8 cellular contexts compared by ENCODE assay signal in the genomic region with DNA sequence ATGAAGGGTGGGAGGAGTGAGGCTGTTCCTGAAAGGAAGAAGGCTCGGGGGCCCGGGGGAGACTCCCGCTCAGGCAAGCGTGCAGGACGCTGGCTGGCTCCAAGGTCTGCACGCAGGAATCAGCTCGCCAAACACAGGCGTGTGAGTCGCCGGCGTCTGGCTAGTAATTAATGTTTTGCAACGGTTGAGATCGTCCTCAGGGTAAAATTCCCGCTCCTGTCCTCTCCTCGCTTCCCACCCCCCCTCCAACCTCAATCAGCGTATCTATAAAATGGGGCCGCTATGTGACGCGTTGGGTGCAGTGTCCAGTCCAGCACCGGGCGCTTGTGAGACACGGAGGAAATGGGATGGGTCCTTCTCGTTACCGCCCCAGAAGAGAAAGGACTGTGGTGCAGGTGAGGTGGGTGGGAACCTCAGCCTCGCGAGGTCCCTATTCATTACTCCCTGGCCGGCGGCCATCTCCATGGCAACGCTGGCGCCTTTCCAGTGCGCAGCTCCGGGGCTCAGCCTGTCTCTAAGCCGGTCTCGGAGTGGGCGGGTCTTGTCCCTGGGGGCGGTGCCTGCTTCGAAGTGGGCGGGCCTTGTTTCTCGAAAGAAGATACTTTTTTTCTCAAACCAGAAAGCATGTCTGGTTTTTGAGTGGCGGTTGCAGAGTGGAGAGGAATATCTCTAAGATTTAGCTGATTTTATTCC. TPM values are rescaled to one million over a fixed set of nuclear protein-coding genes. Genes with fewer than 3 reads are reported as not detected.
DNase-seq lines count a peak whose midpoint lies in the region.

No MANE protein-coding gene starts in this region.

- DNase-seq in DMS53 (lab: John Stamatoyannopoulos, UW): peak; percentile 99
- peak; percentile 98 for DNase-seq in H7
- peak; percentile 97 for DNase-seq in NAMALWA (ENCODE audit: low spot score)
- peak; percentile 80 for DNase-seq in SK-MEL-5 (ENCODE audit: low read depth, low spot score)
- peak; percentile 93 for DNase-seq in activated naive CD4-positive, alpha-beta T cell treated with anti-CD3 and anti-CD28 coated beads, Interleukin-2, amount 50 U/mL, for 16 hours
- DNase-seq in germinal center (ENCODE audit: low spot score): peak; percentile 90
- DNase-seq in nucleus accumbens (lab: John Stamatoyannopoulos, UW): peak; percentile 33 to 95 (median 82)
- peak; percentile 24 to 99 (median 85) for DNase-seq in substantia nigra (lab: John Stamatoyannopoulos, UW)

- H3K36me3 ChIP-seq in H7 (replicated peaks; ENCODE audit: control insufficient read depth, insufficient read depth, low read length): no peaks in the 10 kb centered on the region

- peak overlapping the region; percentile 19 for H3K27ac ChIP-seq in substantia nigra (ENCODE audit: low read depth, low read length, poor library complexity, severe bottlenecking)

- H3K4me3 ChIP-seq in H7 (ENCODE audit: insufficient read depth, low read depth, low read length): peak overlapping the region; percentile 52

- no peaks in the 10 kb centered on the region for H3K27me3 ChIP-seq in H7 (ENCODE audit: control insufficient read depth, insufficient read depth, low read length)

- in situ Hi-C loops in SK-MEL-5 (cut with HindIII; ENCODE audit: low pct_unique_long_range_greater_than_20kb, low sequenced_read_pairs): no loop called here

RNA-seq across cellular contexts. Expression of a gene that starts 6.5 kb away (rescaled TPM):
- 17.2 and 20.5 TPM in 2 replicates for total RNA-seq in H7 (2014; rRNA removed; shearing (Covaris generic))
- total RNA-seq in SK-MEL-5 (2014; rRNA removed; shearing (Covaris generic)): 2.4 and 3.8 TPM in 2 replicates
- polyA plus RNA-seq in SK-MEL-5 (2015; cell fraction: cytosol; rRNA removed): 8.3 and 11.0 TPM in 2 replicates
- polyA plus RNA-seq in SK-MEL-5 (2015; cell fraction: nucleus; rRNA removed): 14.2 and 18.3 TPM in 2 replicates

RNA-seq across cellular contexts. Expression of a gene that starts 12.2 kb away (rescaled TPM):
- 4.3 and 4.7 TPM in 2 replicates for total RNA-seq in H7 (2014; rRNA removed; shearing (Covaris generic))
- total RNA-seq in SK-MEL-5 (2014; rRNA removed; shearing (Covaris generic)): 1.9 and 5.3 TPM in 2 replicates
- 11.5 and 18.5 TPM in 2 replicates for polyA plus RNA-seq in SK-MEL-5 (2015; cell fraction: cytosol; rRNA removed)
- polyA plus RNA-seq in SK-MEL-5 (2015; cell fraction: nucleus; rRNA removed): 12.3 and 23.2 TPM in 2 replicates

RNA-seq across cellular contexts. Expression of a gene that starts 13.0 kb away (rescaled TPM):
- total RNA-seq in H7 (2014; rRNA removed; shearing (Covaris generic)): 11.2 and 13.6 TPM in 2 replicates
- total RNA-seq in SK-MEL-5 (2014; rRNA removed; shearing (Covaris generic)): 4.7 and 5.5 TPM in 2 replicates
- polyA plus RNA-seq in SK-MEL-5 (2015; cell fraction: cytosol; rRNA removed): 12.9 and 13.0 TPM in 2 replicates
- polyA plus RNA-seq in SK-MEL-5 (2015; cell fraction: nucleus; rRNA removed): 8.7 and 12.1 TPM in 2 replicates

RNA-seq across cellular contexts. Expression of a gene that starts 18.3 kb away (rescaled TPM):
- 3.5 and 4.9 TPM in 2 replicates for total RNA-seq in H7 (2014; rRNA removed; shearing (Covaris generic))
- total RNA-seq in SK-MEL-5 (2014; rRNA removed; shearing (Covaris generic)): 0.69 and 0.85 TPM in 2 replicates
- polyA plus RNA-seq in SK-MEL-5 (2015; cell fraction: cytosol; rRNA removed): 7.4 and 10.0 TPM in 2 replicates
- 4.5 and 9.0 TPM in 2 replicates for polyA plus RNA-seq in SK-MEL-5 (2015; cell fraction: nucleus; rRNA removed)

RNA-seq across cellular contexts. Expression of a gene that starts 37.2 kb away (rescaled TPM):
- 9.8 and 12.5 TPM in 2 replicates for total RNA-seq in H7 (2014; rRNA removed; shearing (Covaris generic))
- total RNA-seq in SK-MEL-5 (2014; rRNA removed; shearing (Covaris generic)): 1.7 and 1.8 TPM in 2 replicates
- polyA plus RNA-seq in SK-MEL-5 (2015; cell fraction: cytosol; rRNA removed): 1.5 and 1.7 TPM in 2 replicates
- 1.0 and 3.2 TPM in 2 replicates for polyA plus RNA-seq in SK-MEL-5 (2015; cell fraction: nucleus; rRNA removed)

Comparison
In these comparisons a context has a peak if more than half of its experiments do, and no peak if none do; other contexts are left out.
1. Peak in every context shown above with its lines: DNase-seq, H3K4me3 ChIP-seq and H3K27ac ChIP-seq.